Comparison of ENCODE assay signal across 27 cellular contexts in genomic region chr17:73599599-73599998, GRCh38. TPM values are rescaled to one million over a fixed set of nuclear protein-coding genes. Genes with fewer than 3 reads are reported as not detected.
DNase-seq lines count a peak whose midpoint lies in the region; FAIRE-seq and TF ChIP-seq lines count a peak whose summit lies in the region.
"Had no signal": no experiment of that assay in that cellular context is flagged by ENCODE, and none has a peak within 500 bp of the region (broad histone marks: within the 10 kb centered on the region; RNA-seq: fewer than 3 reads in every experiment).

No MANE protein-coding gene starts in this region.

- H3K9me3 ChIP-seq in SJCRH30 (replicated peaks) (no peaks in the 10 kb centered on the region), neural progenitor cell (ENCODE audit: low read depth) (no peaks in the 10 kb centered on the region), Karpas-422 (ENCODE audit: low read length) (no peaks in the 10 kb centered on the region)
- H3K9me3 ChIP-seq: Peyer's patch, SK-N-SH had no signal

- peaks cover 55% of the 10 kb centered on the region for H3K4me1 Mint-ChIP-seq in neural progenitor cell

- H3F3A ChIP-seq in neural progenitor cell (ENCODE audit: low read depth): no peaks in the 10 kb centered on the region

- H3K9me3 Mint-ChIP-seq in neural progenitor cell: peaks cover 13% of the 10 kb centered on the region
- H3K9me3 Mint-ChIP-seq: CD4-positive, alpha-beta T cell; H9 had no signal

- H3K9ac ChIP-seq in neural progenitor cell: no peak overlapping the region
- H3K9ac ChIP-seq in Karpas-422 (ENCODE audit: low read length): no peak overlapping the region
- H3K9ac ChIP-seq: GM23248, KMS-11, SK-N-SH had no signal

- no peak overlapping the region for H2AFZ ChIP-seq in neural progenitor cell (replicated peaks)
- no peak overlapping the region for H2AFZ ChIP-seq in Karpas-422 (ENCODE audit: low read length)
- H2AFZ ChIP-seq: GM23248 had no signal

- peak overlapping the region; percentile 60 for H3K27ac Mint-ChIP-seq in neural progenitor cell
- H3K27ac Mint-ChIP-seq: CD4-positive, alpha-beta T cell; HFFc6 had no signal

- H3K4me2 ChIP-seq in neural progenitor cell: no peak overlapping the region
- H3K4me2 ChIP-seq in Karpas-422 (ENCODE audit: low read depth, low read length, poor library complexity, severe bottlenecking): no peak overlapping the region
- H3K4me2 ChIP-seq: KMS-11, SK-N-SH had no signal

- peaks cover 29% of the 10 kb centered on the region for H3K4me1 ChIP-seq in SJCRH30
- H3K4me1 ChIP-seq in neural progenitor cell: peaks cover 18% of the 10 kb centered on the region
- no peaks in the 10 kb centered on the region for H3K4me1 ChIP-seq in Karpas-422 (ENCODE audit: low read length)

- peaks cover 5% of the 10 kb centered on the region for H3K27me3 Mint-ChIP-seq in neural progenitor cell (ENCODE audit: insufficient read depth, low read depth)
- H3K27me3 Mint-ChIP-seq: CD4-positive, alpha-beta T cell; IgD-negative memory B cell had no signal

- TF ChIP-seq CTCF in D721Med (IDR thresholded peaks at IDR 0.05; ENCODE audit: insufficient read depth, missing control alignments) (no peak), neural progenitor cell (IDR thresholded peaks at IDR 0.05) (no peak)

- H3K27me3 ChIP-seq in SJCRH30: no peaks in the 10 kb centered on the region
- no peaks in the 10 kb centered on the region for H3K27me3 ChIP-seq in neural progenitor cell
- H3K27me3 ChIP-seq in Karpas-422 (ENCODE audit: low read length): no peaks in the 10 kb centered on the region
- H3K27me3 ChIP-seq: BLaER1 treated with 17β-estradiol and CSF1 and Interleukin-3, amounts not matched to agents 10 nM and 100 nM; Peyer's patch had no signal

- H3K4me3 ChIP-seq in SJCRH30 (no peak overlapping the region), neural progenitor cell (no peak overlapping the region), Karpas-422 (ENCODE audit: low read length) (no peak overlapping the region)
- H3K4me3 ChIP-seq: BLaER1 treated with 17β-estradiol and CSF1 and Interleukin-3, amounts not matched to agents 10 nM and 100 nM; GM12878; GM23248; Peyer's patch had no signal

- H4K20me1 ChIP-seq in neural progenitor cell (ENCODE audit: low read depth) (peaks cover 63% of the 10 kb centered on the region), Karpas-422 (ENCODE audit: insufficient read depth, low read depth, low read length) (no peaks in the 10 kb centered on the region)
- H4K20me1 ChIP-seq: BLaER1 treated with 17β-estradiol and CSF1 and Interleukin-3, amounts not matched to agents 10 nM and 100 nM had no signal

- FAIRE-seq in D721Med (lab: Jason Lieb, UNC): no peak
- FAIRE-seq in urothelium cell line (lab: Jason Lieb, UNC): no peak
- FAIRE-seq: GM12878 had no signal

- H3K27ac ChIP-seq in SJCRH30: peak overlapping the region; percentile 55
- H3K27ac ChIP-seq in neural progenitor cell: no peak overlapping the region
- H3K27ac ChIP-seq in Karpas-422 (ENCODE audit: low read length): no peak overlapping the region
- H3K27ac ChIP-seq: BLaER1 treated with 17β-estradiol and CSF1 and Interleukin-3, amounts not matched to agents 10 nM and 100 nM; GM23248; KMS-11; Peyer's patch had no signal

- H3K4me3 Mint-ChIP-seq in neural progenitor cell: no peak overlapping the region
- H3K4me3 Mint-ChIP-seq: CD4-positive, alpha-beta T cell; H9; HFFc6; IgD-negative memory B cell had no signal

- H3K79me2 ChIP-seq in neural progenitor cell (ENCODE audit: low read depth) (peaks cover 61% of the 10 kb centered on the region), Karpas-422 (ENCODE audit: low read length) (no peaks in the 10 kb centered on the region)

- peak; percentile 13 for DNase-seq in D721Med (ENCODE audit: insufficient read length, low spot score)
- DNase-seq in SJCRH30: no peak
- DNase-seq in neural progenitor cell (ENCODE audit: low spot score): no peak
- no peak for DNase-seq in RKO (ENCODE audit: low spot score)
- DNase-seq in Karpas-422: no peak
- no peak for DNase-seq in A172 (ENCODE audit: low spot score)
- no peak for DNase-seq in urothelium cell line (ENCODE audit: low spot score)
- DNase-seq: CD4-positive, alpha-beta T cell; EL; GDM1; H9; HFFc6; NCI-H1048; NCI-H1417 treated with DMSO at 0.1 percent for 48 hours; NCI-H1694 treated with DMSO at 0.1 percent for 48 hours; NCI-H2081; NCI-H226; NCI-H510A; Peyer's patch; SIG-M5; SW 1271 had no signal

- H3K36me3 Mint-ChIP-seq in neural progenitor cell: peaks cover 24% of the 10 kb centered on the region

- H3K36me3 ChIP-seq in SJCRH30 (0 out of 2 replicates have a peak, but pooled peaks cover 5% of the 10 kb centered on the region), neural progenitor cell (no peaks in the 10 kb centered on the region), Karpas-422 (ENCODE audit: insufficient read depth, low read length) (no peaks in the 10 kb centered on the region)
- H3K36me3 ChIP-seq: Peyer's patch had no signal

- H3K9me2 ChIP-seq in Karpas-422 (replicated peaks; ENCODE audit: insufficient read depth, low read length): no peaks in the 10 kb centered on the region
- H3K9me2 ChIP-seq: SK-N-SH had no signal

RNA-seq across cellular contexts. Expression of gene SDK2, which starts 44.6 kb away (rescaled TPM):
- 15.2 and 16.4 TPM in 2 replicates for total RNA-seq in SJCRH30 (2014; rRNA removed; shearing (Covaris generic))
- 15.3 and 39.9 TPM in 2 replicates for total RNA-seq in neural progenitor cell (ENCODE audit: low replicate concordance)
- total RNA-seq in Karpas-422 (2014; rRNA removed; shearing (Covaris generic); ENCODE audit: low replicate concordance): not detected in 2 replicates
- 0.31 and 0.69 TPM in 2 replicates for total RNA-seq in A172 (2014; rRNA removed; shearing (Covaris generic))
